Comparison of ENCODE assay signal across 20 cellular contexts in genomic region chr3:113664523-113665094, GRCh38.
"Had no signal": no experiment of that assay in that cellular context is flagged by ENCODE, and none has a peak within 500 bp of the region (broad histone marks: within the 10 kb centered on the region; RNA-seq: fewer than 3 reads in every experiment).

No MANE protein-coding gene starts in this region.

- DNase-seq: activated CD4-positive, alpha-beta T cell treated with anti-CD3 and anti-CD28 coated beads, Interleukin-2, amount 50 U/mL, for 48 hours; activated CD4-positive, CD25-positive, alpha-beta regulatory T cell treated with anti-CD3 and anti-CD28 coated beads, Interleukin-2, amount 50 U/mL, for 72 hours; activated CD8-positive, alpha-beta memory T cell treated with anti-CD3 and anti-CD28 coated beads, Interleukin-2, amount 10 ng/mL, durations not matched to agents 7 days and 5 days; activated effector memory CD4-positive, alpha-beta T cell treated with Interleukin-2 at 50 U/mL for 16 hours; activated T-cell treated with anti-CD3 and anti-CD28 coated beads, Interleukin-2, amount 50 U/mL, for 24 hours; aorta; hippocampal formation; naive thymus-derived CD8-positive, alpha-beta T cell; nucleus accumbens; stimulated activated CD4-positive, alpha-beta T cell treated with anti-CD3 and anti-CD28 coated beads, Interleukin-12 subunit alpha, Interleukin-12 subunit beta, amount 100 ng/mL, for 4 hours; stimulated activated CD4-positive, alpha-beta T cell treated with anti-CD3 and anti-CD28 coated beads, Interleukin-2, amount 100 ng/mL, for 48 hours; stimulated activated CD8-positive, alpha-beta memory T cell treated with anti-CD3 and anti-CD28 coated beads, Interleukin-4, amount 100 ng/mL, for 48 hours; stimulated activated naive CD8-positive, alpha-beta T cell treated with anti-CD3 and anti-CD28 coated beads, Interleukin-15, amount 100 ng/mL, for 72 hours; T-helper 17 cell had no signal

- H3K27me3 ChIP-seq: gastroesophageal sphincter, vagina had no signal

- H3K27ac Mint-ChIP-seq: activated CD8-positive, alpha-beta memory T cell treated with anti-CD3 and anti-CD28 coated beads, Interleukin-2, amount 10 ng/mL, durations not matched to agents 7 days and 5 days; activated naive CD4-positive, alpha-beta T cell treated with anti-CD3 and anti-CD28 coated beads, Interleukin-2, amount 50 U/mL, for 24 hours; activated T-cell treated with anti-CD3 and anti-CD28 coated beads, Interleukin-2, amount 50 U/mL, for 24 hours; stimulated activated naive CD8-positive, alpha-beta T cell treated with anti-CD3 and anti-CD28 coated beads, Interleukin-15, amount 100 ng/mL, for 72 hours had no signal

- H3K4me3 Mint-ChIP-seq: activated CD8-positive, alpha-beta memory T cell treated with anti-CD3 and anti-CD28 coated beads, Interleukin-2, amount 10 ng/mL, durations not matched to agents 7 days and 5 days; activated naive CD4-positive, alpha-beta T cell treated with anti-CD3 and anti-CD28 coated beads, Interleukin-2, amount 50 U/mL, for 24 hours; activated T-cell treated with anti-CD3 and anti-CD28 coated beads, Interleukin-2, amount 50 U/mL, for 24 hours; naive thymus-derived CD8-positive, alpha-beta T cell; stimulated activated naive CD8-positive, alpha-beta T cell treated with anti-CD3 and anti-CD28 coated beads, Interleukin-15, amount 100 ng/mL, for 72 hours; T-helper 17 cell had no signal

- H3K4me1 ChIP-seq: prostate gland, vagina had no signal

- H3K36me3 ChIP-seq: prostate gland had no signal

- ATAC-seq: activated CD8-positive, alpha-beta memory T cell treated with anti-CD3 and anti-CD28 coated beads, Interleukin-2, amount 10 ng/mL, durations not matched to agents 7 days and 5 days; gastroesophageal sphincter; naive thymus-derived CD8-positive, alpha-beta T cell; sciatic nerve; stimulated activated naive CD8-positive, alpha-beta T cell treated with anti-CD3 and anti-CD28 coated beads, Interleukin-15, amount 100 ng/mL, for 72 hours; T-helper 17 cell had no signal

- H3K9me3 Mint-ChIP-seq: activated T-cell treated with anti-CD3 and anti-CD28 coated beads, Interleukin-2, amount 50 U/mL, for 24 hours; stimulated activated naive CD8-positive, alpha-beta T cell treated with anti-CD3 and anti-CD28 coated beads, Interleukin-15, amount 100 ng/mL, for 72 hours had no signal

- H3K4me3 ChIP-seq: gastroesophageal sphincter, lung, prostate gland, vagina had no signal

- H3K9me3 ChIP-seq: gastroesophageal sphincter, prostate gland, vagina had no signal

- H3K27me3 Mint-ChIP-seq: activated CD8-positive, alpha-beta memory T cell treated with anti-CD3 and anti-CD28 coated beads, Interleukin-2, amount 10 ng/mL, durations not matched to agents 7 days and 5 days; activated naive CD4-positive, alpha-beta T cell treated with anti-CD3 and anti-CD28 coated beads, Interleukin-2, amount 50 U/mL, for 24 hours; activated T-cell treated with anti-CD3 and anti-CD28 coated beads, Interleukin-2, amount 50 U/mL, for 24 hours; naive thymus-derived CD8-positive, alpha-beta T cell; stimulated activated naive CD8-positive, alpha-beta T cell treated with anti-CD3 and anti-CD28 coated beads, Interleukin-15, amount 100 ng/mL, for 72 hours; T-helper 17 cell had no signal

- H3K27ac ChIP-seq: prostate gland, vagina had no signal
